Comparison of ENCODE assay signal across 15 cellular contexts in the genomic region with DNA sequence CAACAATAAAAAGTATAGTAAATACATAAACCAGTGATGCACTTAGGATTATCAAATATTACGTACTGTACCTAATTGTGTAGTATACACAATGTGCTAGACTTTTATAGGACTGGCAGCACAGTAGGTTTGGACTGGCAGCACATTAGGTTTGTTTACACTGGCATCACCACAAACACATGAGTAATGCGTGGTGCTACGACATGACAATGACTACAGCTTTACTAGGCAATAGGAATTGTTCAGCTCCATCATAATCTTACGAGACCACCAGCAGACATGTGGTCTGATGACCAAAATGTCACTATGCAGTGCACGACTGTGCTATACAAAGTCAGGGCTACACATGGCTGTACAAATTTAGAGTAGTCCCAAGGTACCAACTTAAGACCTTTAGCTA. TPM values are rescaled to one million over a fixed set of nuclear protein-coding genes. Genes with fewer than 3 reads are reported as not detected.
DNase-seq lines count a peak whose midpoint lies in the region; ATAC-seq and TF ChIP-seq lines count a peak whose summit lies in the region.
"Had no signal": no experiment of that assay in that cellular context is flagged by ENCODE, and none has a peak within 500 bp of the region (broad histone marks: within the 10 kb centered on the region; RNA-seq: fewer than 3 reads in every experiment).

No MANE protein-coding gene starts in this region.

- peaks cover 50% of the 10 kb centered on the region for H3K4me1 Mint-ChIP-seq in neural crest cell
- peaks cover 26% of the 10 kb centered on the region for H3K4me1 Mint-ChIP-seq in CD4-positive, alpha-beta T cell (ENCODE audit: low read depth)

- TF ChIP-seq CTCF in cardiac fibroblast (IDR thresholded peaks at IDR 0.05; ENCODE audit: low read depth, low read length) (no peak), neural crest cell (conservative IDR thresholded peaks at IDR 0.05) (no peak)
- no peak for TF ChIP-seq CTCF in CD4-positive, alpha-beta T cell (IDR thresholded peaks at IDR 0.05)

- no peaks in the 10 kb centered on the region for H3K9me3 Mint-ChIP-seq in neural crest cell
- H3K9me3 Mint-ChIP-seq in CD4-positive, alpha-beta T cell: no peaks in the 10 kb centered on the region
- H3K9me3 Mint-ChIP-seq: IgD-negative memory B cell had no signal

- CTCF ChIA-PET in CD4-positive, alpha-beta T cell (lab: Charles Lee): no interaction called here

- POLR2A ChIA-PET in CD4-positive, alpha-beta T cell (lab: Charles Lee): no interaction called here

- H3K27ac Mint-ChIP-seq in neural crest cell (ENCODE audit: unreplicated experiment): no peak overlapping the region
- no peak overlapping the region for H3K27ac Mint-ChIP-seq in CD4-positive, alpha-beta T cell

- no peaks in the 10 kb centered on the region for H3K27me3 ChIP-seq in CD4-positive, alpha-beta T cell (ENCODE audit: control insufficient read depth, insufficient read depth, low read length)
- H3K27me3 ChIP-seq: testis had no signal

- DNase-seq in EH (ENCODE audit: low read depth): peak; percentile 53
- peak; percentile 22 for DNase-seq in NCI-H2029 treated with DMSO at 0.1 percent for 48 hours (lab: John Stamatoyannopoulos, UW)
- peak; percentile 26 to 79 for DNase-seq in cardiac fibroblast (ENCODE audit: low read depth in 2 of 2)
- no peak for DNase-seq in neural crest cell (ENCODE audit: low read depth, low spot score)
- DNase-seq in NCI-H526 treated with DMSO at 0.1 percent for 48 hours (lab: John Stamatoyannopoulos, UW): no peak
- DNase-seq in CD4-positive, alpha-beta T cell: no peak
- DNase-seq in NCI-H446 treated with DMSO at 0.1 percent for 48 hours (lab: John Stamatoyannopoulos, UW): no peak
- DNase-seq: gastrocnemius medialis, left ventricle myocardium superior, NCI-H524 treated with DMSO at 0.1 percent for 48 hours, psoas muscle, T-helper 2 cell, testis had no signal

- H3K27ac ChIP-seq in CD4-positive, alpha-beta T cell (ENCODE audit: low read depth, low read length): no peak overlapping the region
- H3K27ac ChIP-seq: gastrocnemius medialis, psoas muscle, testis had no signal

- H3K27me3 Mint-ChIP-seq in neural crest cell (ENCODE audit: low read depth): peaks cover 5% of the 10 kb centered on the region
- H3K27me3 Mint-ChIP-seq in CD4-positive, alpha-beta T cell: no peaks in the 10 kb centered on the region

- ATAC-seq in GM21390 (IDR thresholded peaks at IDR 0.05; ENCODE audit: unreplicated experiment): no peak
- no peak for ATAC-seq in CD4-positive, alpha-beta T cell (ENCODE audit: poor library complexity)
- ATAC-seq: gastrocnemius medialis, left ventricle myocardium superior, psoas muscle had no signal

- H3K36me3 Mint-ChIP-seq in neural crest cell (ENCODE audit: low read depth): peaks cover 2% of the 10 kb centered on the region
- H3K36me3 Mint-ChIP-seq in CD4-positive, alpha-beta T cell (ENCODE audit: low read depth): no peaks in the 10 kb centered on the region
- H3K36me3 Mint-ChIP-seq: IgD-negative memory B cell had no signal

- intact Hi-C loops in CD4-positive, alpha-beta T cell (cut with DNase I, micrococcal nuclease): loop anchor here (5.0 to 10.0 kb wide), 7 partner anchors 324 to 1576 kb away; a partner anchor contains a TSS

- no peaks in the 10 kb centered on the region for H3K9me3 ChIP-seq in CD4-positive, alpha-beta T cell (ENCODE audit: control insufficient read depth, low read length)
- H3K9me3 ChIP-seq: gastrocnemius medialis, psoas muscle, testis had no signal

- H3K4me3 ChIP-seq in cardiac fibroblast (replicated peaks in 1 of 2; ENCODE audit: low read depth in 2 of 2, low read length in 2 of 2): no peak overlapping the region
- H3K4me3 ChIP-seq: gastrocnemius medialis, psoas muscle, testis had no signal

- H3K4me3 Mint-ChIP-seq in neural crest cell: peak overlapping the region; percentile 94
- H3K4me3 Mint-ChIP-seq in CD4-positive, alpha-beta T cell: no peak overlapping the region

RNA-seq across cellular contexts. Expression of a gene that starts 2.3 kb away (rescaled TPM):
- total RNA-seq in neural crest cell: 53.1 and 58.7 TPM in 2 replicates
- total RNA-seq in CD4-positive, alpha-beta T cell: 1 to 10 TPM; 1.9 to 2.0 TPM

Comparison
In these comparisons a context has a peak if more than half of its experiments do, and no peak if none do; other contexts are left out.
1. DNase-seq: peak in EH (single experiment), NCI-H2029 treated with DMSO at 0.1 percent for 48 hours (single experiment) and cardiac fibroblast (2 of 2); none in neural crest cell (single experiment), NCI-H526 treated with DMSO at 0.1 percent for 48 hours (single experiment), CD4-positive, alpha-beta T cell (0 of 10) and NCI-H446 treated with DMSO at 0.1 percent for 48 hours (single experiment).
2. RNA of a gene that starts 2.3 kb away (total RNA-seq): 53.1 to 58.7 TPM in neural crest cell; 1.9 to 2.0 TPM in CD4-positive, alpha-beta T cell; every median in the first group is over 10 times any median in the second.